In genomic region chr9:95104966-95105365, GRCh38 we compare ENCODE assay signal across 1 cellular context.
TF ChIP-seq lines count a peak whose summit lies in the region.

No MANE protein-coding gene starts in this region.

TF ChIP-seq in WTC11, 78 proteins besides CTCF, POLR2A, EP300 and RAD21 (continued from another document):
- TF ChIP-seq AFF4 (CRISPR knock-in tag; IDR thresholded peaks at IDR 0.05; ENCODE audit: borderline replicate concordance) (no peak), ZNF138 (CRISPR knock-in tag; conservative IDR thresholded peaks at IDR 0.05) (no peak), ZNF416 (CRISPR knock-in tag; IDR thresholded peaks at IDR 0.05) (no peak), NFYB (CRISPR knock-in tag; conservative IDR thresholded peaks at IDR 0.05; ENCODE audit: low read depth) (no peak), KAT7 (CRISPR knock-in tag; IDR thresholded peaks at IDR 0.05; ENCODE audit: borderline replicate concordance) (no peak), ETV6 (CRISPR knock-in tag; IDR thresholded peaks at IDR 0.05) (no peak), ELF4 (CRISPR knock-in tag; IDR thresholded peaks at IDR 0.05; ENCODE audit: low read depth) (no peak), CREM (CRISPR knock-in tag; IDR thresholded peaks at IDR 0.05) (no peak), AR (CRISPR knock-in tag; IDR thresholded peaks at IDR 0.05) (no peak), NFE2L1 (CRISPR knock-in tag; IDR thresholded peaks at IDR 0.05) (no peak), CBFB (CRISPR knock-in tag; IDR thresholded peaks at IDR 0.05; ENCODE audit: low read depth) (no peak)
- TF ChIP-seq, protein P1, sequence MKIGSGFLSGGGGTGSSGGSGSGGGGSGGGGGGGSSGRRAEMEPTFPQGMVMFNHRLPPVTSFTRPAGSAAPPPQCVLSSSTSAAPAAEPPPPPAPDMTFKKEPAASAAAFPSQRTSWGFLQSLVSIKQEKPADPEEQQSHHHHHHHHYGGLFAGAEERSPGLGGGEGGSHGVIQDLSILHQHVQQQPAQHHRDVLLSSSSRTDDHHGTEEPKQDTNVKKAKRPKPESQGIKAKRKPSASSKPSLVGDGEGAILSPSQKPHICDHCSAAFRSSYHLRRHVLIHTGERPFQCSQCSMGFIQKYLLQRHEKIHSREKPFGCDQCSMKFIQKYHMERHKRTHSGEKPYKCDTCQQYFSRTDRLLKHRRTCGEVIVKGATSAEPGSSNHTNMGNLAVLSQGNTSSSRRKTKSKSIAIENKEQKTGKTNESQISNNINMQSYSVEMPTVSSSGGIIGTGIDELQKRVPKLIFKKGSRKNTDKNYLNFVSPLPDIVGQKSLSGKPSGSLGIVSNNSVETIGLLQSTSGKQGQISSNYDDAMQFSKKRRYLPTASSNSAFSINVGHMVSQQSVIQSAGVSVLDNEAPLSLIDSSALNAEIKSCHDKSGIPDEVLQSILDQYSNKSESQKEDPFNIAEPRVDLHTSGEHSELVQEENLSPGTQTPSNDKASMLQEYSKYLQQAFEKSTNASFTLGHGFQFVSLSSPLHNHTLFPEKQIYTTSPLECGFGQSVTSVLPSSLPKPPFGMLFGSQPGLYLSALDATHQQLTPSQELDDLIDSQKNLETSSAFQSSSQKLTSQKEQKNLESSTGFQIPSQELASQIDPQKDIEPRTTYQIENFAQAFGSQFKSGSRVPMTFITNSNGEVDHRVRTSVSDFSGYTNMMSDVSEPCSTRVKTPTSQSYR (CRISPR knock-in tag; IDR thresholded peaks at IDR 0.05), result no peak
- TF ChIP-seq, protein P2, sequence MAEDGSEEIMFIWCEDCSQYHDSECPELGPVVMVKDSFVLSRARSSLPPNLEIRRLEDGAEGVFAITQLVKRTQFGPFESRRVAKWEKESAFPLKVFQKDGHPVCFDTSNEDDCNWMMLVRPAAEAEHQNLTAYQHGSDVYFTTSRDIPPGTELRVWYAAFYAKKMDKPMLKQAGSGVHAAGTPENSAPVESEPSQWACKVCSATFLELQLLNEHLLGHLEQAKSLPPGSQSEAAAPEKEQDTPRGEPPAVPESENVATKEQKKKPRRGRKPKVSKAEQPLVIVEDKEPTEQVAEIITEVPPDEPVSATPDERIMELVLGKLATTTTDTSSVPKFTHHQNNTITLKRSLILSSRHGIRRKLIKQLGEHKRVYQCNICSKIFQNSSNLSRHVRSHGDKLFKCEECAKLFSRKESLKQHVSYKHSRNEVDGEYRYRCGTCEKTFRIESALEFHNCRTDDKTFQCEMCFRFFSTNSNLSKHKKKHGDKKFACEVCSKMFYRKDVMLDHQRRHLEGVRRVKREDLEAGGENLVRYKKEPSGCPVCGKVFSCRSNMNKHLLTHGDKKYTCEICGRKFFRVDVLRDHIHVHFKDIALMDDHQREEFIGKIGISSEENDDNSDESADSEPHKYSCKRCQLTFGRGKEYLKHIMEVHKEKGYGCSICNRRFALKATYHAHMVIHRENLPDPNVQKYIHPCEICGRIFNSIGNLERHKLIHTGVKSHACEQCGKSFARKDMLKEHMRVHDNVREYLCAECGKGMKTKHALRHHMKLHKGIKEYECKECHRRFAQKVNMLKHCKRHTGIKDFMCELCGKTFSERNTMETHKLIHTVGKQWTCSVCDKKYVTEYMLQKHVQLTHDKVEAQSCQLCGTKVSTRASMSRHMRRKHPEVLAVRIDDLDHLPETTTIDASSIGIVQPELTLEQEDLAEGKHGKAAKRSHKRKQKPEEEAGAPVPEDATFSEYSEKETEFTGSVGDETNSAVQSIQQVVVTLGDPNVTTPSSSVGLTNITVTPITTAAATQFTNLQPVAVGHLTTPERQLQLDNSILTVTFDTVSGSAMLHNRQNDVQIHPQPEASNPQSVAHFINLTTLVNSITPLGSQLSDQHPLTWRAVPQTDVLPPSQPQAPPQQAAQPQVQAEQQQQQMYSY (CRISPR knock-in tag; IDR thresholded peaks at IDR 0.05), result no peak
- TF ChIP-seq, protein P3, sequence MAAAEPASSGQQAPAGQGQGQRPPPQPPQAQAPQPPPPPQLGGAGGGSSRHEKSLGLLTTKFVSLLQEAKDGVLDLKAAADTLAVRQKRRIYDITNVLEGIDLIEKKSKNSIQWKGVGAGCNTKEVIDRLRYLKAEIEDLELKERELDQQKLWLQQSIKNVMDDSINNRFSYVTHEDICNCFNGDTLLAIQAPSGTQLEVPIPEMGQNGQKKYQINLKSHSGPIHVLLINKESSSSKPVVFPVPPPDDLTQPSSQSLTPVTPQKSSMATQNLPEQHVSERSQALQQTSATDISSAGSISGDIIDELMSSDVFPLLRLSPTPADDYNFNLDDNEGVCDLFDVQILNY (CRISPR knock-in tag; IDR thresholded peaks at IDR 0.05), result no peak
- TF ChIP-seq, protein P4, sequence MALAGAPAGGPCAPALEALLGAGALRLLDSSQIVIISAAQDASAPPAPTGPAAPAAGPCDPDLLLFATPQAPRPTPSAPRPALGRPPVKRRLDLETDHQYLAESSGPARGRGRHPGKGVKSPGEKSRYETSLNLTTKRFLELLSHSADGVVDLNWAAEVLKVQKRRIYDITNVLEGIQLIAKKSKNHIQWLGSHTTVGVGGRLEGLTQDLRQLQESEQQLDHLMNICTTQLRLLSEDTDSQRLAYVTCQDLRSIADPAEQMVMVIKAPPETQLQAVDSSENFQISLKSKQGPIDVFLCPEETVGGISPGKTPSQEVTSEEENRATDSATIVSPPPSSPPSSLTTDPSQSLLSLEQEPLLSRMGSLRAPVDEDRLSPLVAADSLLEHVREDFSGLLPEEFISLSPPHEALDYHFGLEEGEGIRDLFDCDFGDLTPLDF (CRISPR knock-in tag; IDR thresholded peaks at IDR 0.05), result no peak
